In the genomic region with DNA sequence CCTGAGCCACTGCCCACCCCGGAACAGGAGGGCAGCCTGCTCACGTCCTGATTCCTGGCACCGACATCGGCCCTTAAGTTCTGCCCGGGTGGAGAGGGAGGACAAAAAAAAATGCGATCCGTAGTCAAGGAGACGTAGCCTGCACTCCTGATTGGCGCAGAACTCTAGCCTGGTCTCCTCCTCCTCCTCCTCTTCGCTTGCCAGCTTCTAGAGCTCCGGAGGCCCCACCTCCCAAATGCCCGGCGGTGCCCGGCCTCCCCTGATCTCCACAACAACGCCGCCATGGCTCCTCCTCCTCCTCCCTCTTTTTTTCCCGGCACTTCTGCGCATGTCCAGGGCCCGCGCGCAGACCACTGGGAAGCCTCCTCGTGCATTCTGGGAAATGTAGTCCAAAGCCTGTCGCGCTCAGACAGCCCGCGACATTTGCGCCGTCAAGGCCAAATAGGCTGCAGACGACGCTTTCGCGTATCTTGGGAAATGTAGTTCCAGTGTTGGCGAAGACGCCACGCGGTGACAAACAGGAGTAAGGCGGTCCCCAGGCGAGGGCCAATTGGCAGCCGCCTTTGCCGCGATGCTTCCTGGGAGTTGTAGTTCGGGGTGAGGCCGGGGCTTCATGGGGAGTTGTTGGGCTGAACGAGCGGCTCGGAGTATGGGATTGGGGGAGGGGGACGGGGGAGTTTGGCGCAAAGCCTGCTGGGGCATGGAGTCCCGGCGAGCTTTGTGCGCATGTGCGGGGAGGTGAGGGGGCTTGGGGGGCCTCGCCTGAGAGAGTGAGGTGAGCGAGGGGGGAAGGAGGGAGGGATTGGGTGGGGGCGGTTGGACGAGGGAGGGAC, we compare ENCODE assay signal across 8 cellular contexts. TPM values are rescaled to one million over a fixed set of nuclear protein-coding genes. Genes with fewer than 3 reads are reported as not detected.
A peak's percentile ranks its signal among the peaks of the same experiment; 100 is the strongest.
DNase-seq lines count a peak whose midpoint lies in the region; ATAC-seq, FAIRE-seq and TF ChIP-seq lines count a peak whose summit lies in the region.

A gene (plus strand): TSS at position 705 of the 833 bp plus-strand sequence. CDS start 5,625 bp downstream, outside the sequence.

- peak within 1 kb of the TSS; percentile 87 for H3K27ac ChIP-seq in astrocyte (ENCODE audit: low read depth, low read length)
- peak within 1 kb of the TSS; percentile 59 for H3K27ac ChIP-seq in right cardiac atrium (ENCODE audit: low read length)
- H3K27ac ChIP-seq in vagina = peak within 1 kb of the TSS; percentile 88

- H3K9me3 ChIP-seq in astrocyte (ENCODE audit: insufficient read depth, low read depth, low read length) = no peaks in the 10 kb centered on the region
- H3K9me3 ChIP-seq in right cardiac atrium (ENCODE audit: control insufficient read depth, low read length) = no peaks in the 10 kb centered on the region
- no peaks in the 10 kb centered on the region for H3K9me3 ChIP-seq in vagina

- FAIRE-seq in astrocyte (lab: Jason Lieb, UNC) = peak; percentile 87

- peak; percentile 89 for ATAC-seq in GM18502 (IDR thresholded peaks at IDR 0.05; ENCODE audit: poor library complexity, unreplicated experiment)
- ATAC-seq in HG02970 (IDR thresholded peaks at IDR 0.05; ENCODE audit: low FRiP score, unreplicated experiment) = peak; percentile 91
- peak; percentile 95 for ATAC-seq in right cardiac atrium

- peaks cover 9% of the 10 kb centered on the region for H3K4me1 Mint-ChIP-seq in astrocyte (ENCODE audit: low read depth, unreplicated experiment)

- H3K36me3 Mint-ChIP-seq in astrocyte (ENCODE audit: low read depth, unreplicated experiment) = no peaks in the 10 kb centered on the region

- WGBS in right cardiac atrium = under 1% methylated on average over 56 of the region's 56 CpGs

- no peaks in the 10 kb centered on the region for H3K36me3 ChIP-seq in astrocyte (ENCODE audit: insufficient read depth, low read length)
- H3K36me3 ChIP-seq in vagina = no peaks in the 10 kb centered on the region

- H3K27me3 ChIP-seq in astrocyte (ENCODE audit: insufficient read depth, low read length) = no peaks in the 10 kb centered on the region
- no peaks in the 10 kb centered on the region for H3K27me3 ChIP-seq in right cardiac atrium (ENCODE audit: control insufficient read depth, insufficient read depth)
- no peaks in the 10 kb centered on the region for H3K27me3 ChIP-seq in vagina

- peak within 1 kb of the TSS; percentile 83 for H3K9ac ChIP-seq in astrocyte (ENCODE audit: low read length)

- peak; percentile 100 for DNase-seq in NCI-H1930 (lab: John Stamatoyannopoulos, UW)
- DNase-seq in T-helper 22 cell (ENCODE audit: low read depth) = peak; percentile 100
- DNase-seq in astrocyte (ENCODE audit: low read depth) = peak; percentile 99
- DNase-seq in right cardiac atrium = peak; percentile 98 to 99 (median 99)
- DNase-seq in pulmonary artery endothelial cell (ENCODE audit: low read depth, low spot score) = peak; percentile 99
- peak; percentile 99 to 100 for DNase-seq in vagina (ENCODE audit: extremely low spot score in 2 of 2)

- TF ChIP-seq POLR2A in vagina (IDR thresholded peaks at IDR 0.05) = peak in 1 of 2 donors; percentile 29

- peak within 1 kb of the TSS; percentile 84 for H3K4me3 Mint-ChIP-seq in astrocyte (ENCODE audit: unreplicated experiment)

- H3K9me3 Mint-ChIP-seq in astrocyte (ENCODE audit: unreplicated experiment) = no peaks in the 10 kb centered on the region

- peaks cover 13% of the 10 kb centered on the region for H4K20me1 ChIP-seq in astrocyte (ENCODE audit: insufficient read depth, low read length)

- H2AFZ ChIP-seq in astrocyte (ENCODE audit: low read depth, low read length) = peak within 1 kb of the TSS; percentile 90

- TF ChIP-seq CTCF in astrocyte (IDR thresholded peaks at IDR 0.05; ENCODE audit: insufficient read depth, low read depth, low read length) = no peak
- TF ChIP-seq CTCF in vagina (IDR thresholded peaks at IDR 0.05) = no peak

- H3K27ac Mint-ChIP-seq in astrocyte (ENCODE audit: unreplicated experiment) = peak within 1 kb of the TSS; percentile 49

- H3K27me3 Mint-ChIP-seq in astrocyte (ENCODE audit: low read depth, unreplicated experiment) = no peaks in the 10 kb centered on the region

- H3K4me3 ChIP-seq in astrocyte (ENCODE audit: insufficient read depth, low read depth, low read length) (peak within 1 kb of the TSS; percentile 74), right cardiac atrium (ENCODE audit: low read length) (peak within 1 kb of the TSS; percentile 56), vagina (peak within 1 kb of the TSS; percentile 57 to 76)

- peaks cover 8% of the 10 kb centered on the region for H3K4me1 ChIP-seq in astrocyte (ENCODE audit: insufficient read depth, low read length)
- H3K4me1 ChIP-seq in right cardiac atrium (ENCODE audit: control insufficient read depth, insufficient read depth, low read length) = peaks cover 3% of the 10 kb centered on the region
- H3K4me1 ChIP-seq in vagina = peaks cover 27% of the 10 kb centered on the region

- H3K4me2 ChIP-seq in astrocyte (ENCODE audit: low read length) = peak within 1 kb of the TSS; percentile 97

- peaks cover 37% of the 10 kb centered on the region for H3K79me2 ChIP-seq in astrocyte (ENCODE audit: insufficient read depth, low read length)

- intact Hi-C loops in right cardiac atrium (cut with DNase I) = loop anchor here in 1 of 4 donors (2.0 kb wide), 1 partner anchor 20 kb away; a partner anchor contains a TSS
- intact Hi-C loops in vagina (cut with DNase I) = loop anchor here (5.0 kb wide), 1 partner anchor 33 kb away; no protein-coding TSS in a partner anchor

RNA-seq across cellular contexts. Expression of the gene that starts here (rescaled TPM):
- total RNA-seq in astrocyte = 34.7 and 34.8 TPM in 2 replicates
- 10 to 100 TPM; 19.3 to 29.3 (median 23.1) TPM for total RNA-seq in right cardiac atrium
- 20.0 TPM for polyA plus RNA-seq in right cardiac atrium
- total RNA-seq in pulmonary artery endothelial cell = 15.5 and 16.0 TPM in 2 replicates
- total RNA-seq in vagina = 28.7 TPM

Comparison
In these comparisons a context has a peak if more than half of its experiments do, and no peak if none do; other contexts are left out.
1. Peak in every context shown above with its lines: DNase-seq, ATAC-seq, H3K4me3 ChIP-seq and H3K27ac ChIP-seq.